ENCODE assay signal across 7 cellular contexts in the genomic region with DNA sequence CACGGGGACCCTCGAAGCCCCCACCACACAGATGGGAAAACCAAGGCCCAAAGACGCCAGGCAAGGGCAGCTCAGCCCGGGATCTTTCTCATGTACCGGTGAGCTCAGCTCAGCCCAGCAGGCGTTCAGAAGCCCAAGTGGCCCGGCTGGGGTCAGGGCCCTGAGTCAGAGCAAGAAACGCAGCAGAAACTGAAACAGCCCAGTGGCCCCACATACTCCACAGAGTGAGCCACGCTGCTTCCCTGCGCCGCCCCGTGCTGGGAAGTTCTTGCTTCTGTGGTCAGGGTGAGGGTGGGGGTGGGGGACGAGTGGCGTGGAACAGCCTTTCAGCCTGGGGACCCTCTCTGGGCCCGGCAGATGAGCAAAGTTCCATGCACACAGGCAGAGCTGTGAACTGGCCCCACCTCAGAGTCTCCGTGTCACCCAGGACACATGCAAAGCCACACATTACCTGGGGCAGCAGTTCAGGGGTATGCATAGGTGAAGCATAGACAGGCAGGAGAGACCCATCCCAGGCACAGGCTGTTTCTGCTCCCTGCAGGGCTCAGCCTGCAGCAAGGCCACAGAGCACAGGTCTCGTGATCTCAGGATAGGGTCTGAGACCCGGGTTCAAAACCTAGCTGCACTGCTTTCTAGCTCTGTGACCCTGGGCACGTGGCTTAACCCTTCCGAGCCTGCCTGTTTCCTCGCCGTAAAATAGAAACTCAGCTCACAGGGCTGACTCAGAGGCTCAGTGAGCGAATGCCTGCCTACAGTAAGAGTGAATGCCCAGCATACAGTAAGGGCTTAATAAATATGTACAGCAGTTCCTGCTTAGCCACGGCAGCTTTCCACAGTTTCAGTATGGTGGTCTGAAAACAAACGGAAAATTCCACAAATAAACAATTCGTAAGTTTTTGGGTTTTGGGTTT. TPM values are rescaled to one million over a fixed set of nuclear protein-coding genes. Genes with fewer than 3 reads are reported as not detected.
DNase-seq lines count a peak whose midpoint lies in the region; ATAC-seq, FAIRE-seq and TF ChIP-seq lines count a peak whose summit lies in the region.

No MANE protein-coding gene starts in this region.

- DNase-seq in GM19239 (ENCODE audit: insufficient read length, low spot score) (peak; percentile 82), T1000 (lab: John Stamatoyannopoulos, UW) (peak; percentile 17), fibroblast of peridontal ligament (ENCODE audit: extremely low read depth) (peak; percentile 68), stomach (no peak), NCI-H1092 treated with DMSO at 0.1 percent for 48 hours (lab: John Stamatoyannopoulos, UW) (no peak), NCI-H2196 (lab: John Stamatoyannopoulos, UW; ENCODE audit: unreplicated experiment) (no peak)

- peaks cover 55 to 87% (median 80%) of the 10 kb centered on the region in 4 donors for H3K4me1 ChIP-seq in stomach

- ATAC-seq in HG03025 (IDR thresholded peaks at IDR 0.05; ENCODE audit: low FRiP score, unreplicated experiment): peak; percentile 83

- TF ChIP-seq EP300 in stomach (IDR thresholded peaks at IDR 0.05): no peak

- H3K4me3 ChIP-seq in stomach: peak overlapping the region in 2 of 4 donors; percentile 1 to 3

- no peaks in the 10 kb centered on the region for H3K36me3 ChIP-seq in stomach

- WGBS in stomach, 5 donors: 54 to 75% (median 73%) methylated on average over 23 to 26 of the region's 26 CpGs

- TF ChIP-seq POLR2A in stomach (IDR thresholded peaks at IDR 0.05): no peak

- intact Hi-C loops in stomach (cut with DNase I; ENCODE audit: low total_unique reads): no loop called here

- no peaks in the 10 kb centered on the region for H3K27me3 ChIP-seq in stomach

- FAIRE-seq in GM19239 (lab: Jason Lieb, UNC): peak; percentile 96

- no peaks in the 10 kb centered on the region for H3K9me3 ChIP-seq in stomach

- peak overlapping the region in 3 of 5 donors; percentile 13 to 46 (median 20) for H3K27ac ChIP-seq in stomach

- TF ChIP-seq CTCF in stomach (IDR thresholded peaks at IDR 0.05): no peak

RNA-seq across cellular contexts. Expression of a gene that starts 21.6 kb away (rescaled TPM):
- total RNA-seq in stomach: 100 to 1,000 TPM in 4 of 5 donors, 10 to 100 TPM in 1; 61.7 to 292 (median 116) TPM
- polyA plus RNA-seq in stomach: 10 to 100 TPM; 27.2 to 49.6 (median 37.7) TPM

Comparison
In these comparisons a context has a peak if more than half of its experiments do, and no peak if none do; other contexts are left out.
1. DNase-seq: peak in GM19239 (single experiment), T1000 (single experiment) and fibroblast of peridontal ligament (single experiment); none in stomach (single experiment), NCI-H1092 treated with DMSO at 0.1 percent for 48 hours (single experiment) and NCI-H2196 (single experiment).